In genomic region chr21:25323356-25323949, GRCh38 we compare ENCODE assay signal across 19 cellular contexts.
"Had no signal": no experiment of that assay in that cellular context is flagged by ENCODE, and none has a peak within 500 bp of the region (broad histone marks: within the 10 kb centered on the region; RNA-seq: fewer than 3 reads in every experiment).

No MANE protein-coding gene starts in this region.

- H3K4me3 ChIP-seq: gastroesophageal sphincter, left lung, thoracic aorta had no signal

- H3K4me3 Mint-ChIP-seq: activated naive CD8-positive, alpha-beta T cell treated with anti-CD3 and anti-CD28 coated beads, Interleukin-2, amount 10 ng/mL, durations not matched to agents 7 days and 5 days; activated T-helper 1 cell treated with anti-CD3 and anti-CD28 coated beads, Interleukin-12 subunit alpha, Interleukin-12 subunit beta, Interleukin-2, Interleukin-4 antibody, amounts not matched to agents 30 ng/mL and 10 ng/mL and 1 ng/mL, durations not matched to agents 14 hours and 24 hours and 36 hours; effector memory CD8-positive, alpha-beta T cell; memory B cell; naive thymus-derived CD8-positive, alpha-beta T cell; stimulated activated effector memory CD8-positive, alpha-beta T cell treated with anti-CD3 and anti-CD28 coated beads, Interleukin-12 subunit alpha, Interleukin-12 subunit beta, amount 100 ng/mL, for 72 hours had no signal

- DNase-seq: activated CD4-positive, CD25-positive, alpha-beta regulatory T cell treated with anti-CD3 and anti-CD28 coated beads, Interleukin-2, amount 50 U/mL, for 72 hours; activated naive CD4-positive, alpha-beta T cell; activated naive CD8-positive, alpha-beta T cell treated with anti-CD3 and anti-CD28 coated beads, Interleukin-2, amount 10 ng/mL, durations not matched to agents 7 days and 5 days; anterior cingulate cortex; brain microvascular endothelial cell; cerebellar nuclear complex; dermis blood vessel endothelial cell; effector memory CD8-positive, alpha-beta T cell; left lung; naive thymus-derived CD8-positive, alpha-beta T cell; T1000 had no signal

- H3K9me3 ChIP-seq: gastroesophageal sphincter, left lung, neutrophil, thoracic aorta had no signal

- ATAC-seq: effector memory CD8-positive, alpha-beta T cell; gastroesophageal sphincter; left lung; naive thymus-derived CD8-positive, alpha-beta T cell; stimulated activated effector memory CD8-positive, alpha-beta T cell treated with anti-CD3 and anti-CD28 coated beads, Interleukin-12 subunit alpha, Interleukin-12 subunit beta, amount 100 ng/mL, for 72 hours had no signal

- H3K36me3 ChIP-seq: brain microvascular endothelial cell, gastroesophageal sphincter, left lung, neutrophil, thoracic aorta had no signal

- H3K4me1 Mint-ChIP-seq: activated naive CD8-positive, alpha-beta T cell treated with anti-CD3 and anti-CD28 coated beads, Interleukin-2, amount 10 ng/mL, durations not matched to agents 7 days and 5 days; memory B cell; naive thymus-derived CD8-positive, alpha-beta T cell; stimulated activated effector memory CD8-positive, alpha-beta T cell treated with anti-CD3 and anti-CD28 coated beads, Interleukin-12 subunit alpha, Interleukin-12 subunit beta, amount 100 ng/mL, for 72 hours had no signal

- H3K27ac ChIP-seq: brain microvascular endothelial cell, epithelial cell of prostate, gastroesophageal sphincter, left lung, neutrophil, parathyroid adenoma, thoracic aorta had no signal

- H3K27ac Mint-ChIP-seq: activated naive CD8-positive, alpha-beta T cell treated with anti-CD3 and anti-CD28 coated beads, Interleukin-2, amount 10 ng/mL, durations not matched to agents 7 days and 5 days; activated T-helper 1 cell treated with anti-CD3 and anti-CD28 coated beads, Interleukin-12 subunit alpha, Interleukin-12 subunit beta, Interleukin-2, Interleukin-4 antibody, amounts not matched to agents 30 ng/mL and 10 ng/mL and 1 ng/mL, durations not matched to agents 14 hours and 24 hours and 36 hours; effector memory CD8-positive, alpha-beta T cell; memory B cell; naive thymus-derived CD8-positive, alpha-beta T cell; stimulated activated effector memory CD8-positive, alpha-beta T cell treated with anti-CD3 and anti-CD28 coated beads, Interleukin-12 subunit alpha, Interleukin-12 subunit beta, amount 100 ng/mL, for 72 hours had no signal

- H2AFZ ChIP-seq: parathyroid adenoma had no signal

- H3K36me3 Mint-ChIP-seq: activated naive CD8-positive, alpha-beta T cell treated with anti-CD3 and anti-CD28 coated beads, Interleukin-2, amount 10 ng/mL, durations not matched to agents 7 days and 5 days; memory B cell; naive thymus-derived CD8-positive, alpha-beta T cell; stimulated activated effector memory CD8-positive, alpha-beta T cell treated with anti-CD3 and anti-CD28 coated beads, Interleukin-12 subunit alpha, Interleukin-12 subunit beta, amount 100 ng/mL, for 72 hours had no signal

- H3K27me3 ChIP-seq: brain microvascular endothelial cell, gastroesophageal sphincter, left lung, neutrophil had no signal

- H3K9me3 Mint-ChIP-seq: activated naive CD8-positive, alpha-beta T cell treated with anti-CD3 and anti-CD28 coated beads, Interleukin-2, amount 10 ng/mL, durations not matched to agents 7 days and 5 days; activated T-helper 1 cell treated with anti-CD3 and anti-CD28 coated beads, Interleukin-12 subunit alpha, Interleukin-12 subunit beta, Interleukin-2, Interleukin-4 antibody, amounts not matched to agents 30 ng/mL and 10 ng/mL and 1 ng/mL, durations not matched to agents 14 hours and 24 hours and 36 hours; memory B cell; naive thymus-derived CD8-positive, alpha-beta T cell; stimulated activated effector memory CD8-positive, alpha-beta T cell treated with anti-CD3 and anti-CD28 coated beads, Interleukin-12 subunit alpha, Interleukin-12 subunit beta, amount 100 ng/mL, for 72 hours had no signal

- H3K79me2 ChIP-seq: parathyroid adenoma had no signal

- H3K4me1 ChIP-seq: gastroesophageal sphincter, left lung, parathyroid adenoma had no signal

- H3K9ac ChIP-seq: parathyroid adenoma had no signal

- H3K27me3 Mint-ChIP-seq: effector memory CD8-positive, alpha-beta T cell; memory B cell had no signal
